Comparison of ENCODE assay signal across 8 cellular contexts in genomic region chr5:83471405-83472212, GRCh38. TPM values are rescaled to one million over a fixed set of nuclear protein-coding genes. Genes with fewer than 3 reads are reported as not detected.
DNase-seq lines count a peak whose midpoint lies in the region; ATAC-seq, FAIRE-seq and TF ChIP-seq lines count a peak whose summit lies in the region.

TSS of gene VCAN (plus strand) at chr5:83471744. CDS start at chr5:83483519, 11,775 bp downstream.

- peak within 1 kb of the TSS; percentile 73 for H3K4me3 Mint-ChIP-seq in activated CD8-positive, alpha-beta T cell treated with anti-CD3 and anti-CD28 coated beads for 36 hours
- H3K4me3 Mint-ChIP-seq in nephron, result peak within 1 kb of the TSS; percentile 91 to 97 (median 94)

- H3K27ac Mint-ChIP-seq in activated CD8-positive, alpha-beta T cell treated with anti-CD3 and anti-CD28 coated beads for 36 hours, result no peak within 1 kb of the TSS
- H3K27ac Mint-ChIP-seq in nephron, result peak within 1 kb of the TSS; percentile 84 to 99 (median 96)

- H3K4me1 ChIP-seq in BE2C, result no peaks in the 10 kb centered on the region

- no peak within 1 kb of the TSS for H3K27ac ChIP-seq in HL-60 (replicated peaks)

- H3K9me3 ChIP-seq in BE2C, result no peaks in the 10 kb centered on the region

- H3K27me3 ChIP-seq in BE2C (peaks cover 34% of the 10 kb centered on the region), HL-60 (ENCODE audit: insufficient read depth, poor library complexity, severe bottlenecking) (peaks cover 13% of the 10 kb centered on the region)

- no peak for ATAC-seq in activated CD8-positive, alpha-beta T cell treated with anti-CD3 and anti-CD28 coated beads for 36 hours
- ATAC-seq in GM18858 (IDR thresholded peaks at IDR 0.05; ENCODE audit: unreplicated experiment) (no peak), GM19023 (IDR thresholded peaks at IDR 0.05; ENCODE audit: unreplicated experiment) (no peak), HG02678 (IDR thresholded peaks at IDR 0.05; ENCODE audit: unreplicated experiment) (no peak)

- TF ChIP-seq CTCF in BE2C (IDR thresholded peaks at IDR 0.05; ENCODE audit: low read depth, low read length), result no peak
- TF ChIP-seq CTCF in HL-60 (IDR thresholded peaks at IDR 0.05; ENCODE audit: insufficient read depth, low read length), result no peak
- TF ChIP-seq CTCF in activated CD8-positive, alpha-beta T cell treated with anti-CD3 and anti-CD28 coated beads for 36 hours (IDR thresholded peaks at IDR 0.05), result no peak
- TF ChIP-seq CTCF in nephron (IDR thresholded peaks at IDR 0.05; ENCODE audit: unreplicated experiment in 3 of 3), result no peak

- POLR2A ChIA-PET in activated CD8-positive, alpha-beta T cell treated with anti-CD3 and anti-CD28 coated beads for 36 hours (lab: Charles Lee), result interaction anchor here (0.5 kb wide), 2 partner anchors 132 to 824 kb away, joined by 3 read pairs; no protein-coding TSS in a partner anchor

- H3K4me3 ChIP-seq in BE2C (ENCODE audit: low read depth, low read length) (peak within 1 kb of the TSS; percentile 72), HL-60 (replicated peaks; ENCODE audit: insufficient read depth, low read length) (peak within 1 kb of the TSS; percentile 50)

- H3K9me3 Mint-ChIP-seq in activated CD8-positive, alpha-beta T cell treated with anti-CD3 and anti-CD28 coated beads for 36 hours, result no peaks in the 10 kb centered on the region
- H3K9me3 Mint-ChIP-seq in nephron, result no peaks in the 10 kb centered on the region

- CTCF ChIA-PET in activated CD8-positive, alpha-beta T cell treated with anti-CD3 and anti-CD28 coated beads for 36 hours (lab: Charles Lee), result interaction anchor here (0.9 kb wide), 1 partner anchor 42 kb away, joined by 3 read pairs; no protein-coding TSS in a partner anchor

- H3K27me3 Mint-ChIP-seq in activated CD8-positive, alpha-beta T cell treated with anti-CD3 and anti-CD28 coated beads for 36 hours, result peaks cover 82% of the 10 kb centered on the region
- no peaks in the 10 kb centered on the region for H3K27me3 Mint-ChIP-seq in nephron (ENCODE audit: low read depth)

- H3K36me3 ChIP-seq in BE2C, result no peaks in the 10 kb centered on the region

- peak; percentile 51 for DNase-seq in BE2C
- DNase-seq in HL-60 (ENCODE audit: low read depth in 1 of 2, low spot score in 1 of 2), result no peak
- DNase-seq in activated CD8-positive, alpha-beta T cell treated with anti-CD3 and anti-CD28 coated beads for 36 hours, result no peak
- DNase-seq in frontal cortex (ENCODE audit: low spot score in 2 of 2), result peak in 1 of 2 donors; percentile 34

- no peaks in the 10 kb centered on the region for H3K36me3 Mint-ChIP-seq in activated CD8-positive, alpha-beta T cell treated with anti-CD3 and anti-CD28 coated beads for 36 hours (ENCODE audit: low read depth)
- peaks cover 28% of the 10 kb centered on the region for H3K36me3 Mint-ChIP-seq in nephron (ENCODE audit: low read depth)

- H3K4me1 Mint-ChIP-seq in activated CD8-positive, alpha-beta T cell treated with anti-CD3 and anti-CD28 coated beads for 36 hours (ENCODE audit: low read depth), result peaks cover 31% of the 10 kb centered on the region
- H3K4me1 Mint-ChIP-seq in nephron, result peaks cover 30% of the 10 kb centered on the region

- FAIRE-seq in frontal cortex (lab: Jason Lieb, UNC), result no peak

- intact Hi-C loops in activated CD8-positive, alpha-beta T cell treated with anti-CD3 and anti-CD28 coated beads for 36 hours (cut with micrococcal nuclease), result loop anchor here (10.0 kb wide), 1 partner anchor 397 kb away; the partner anchor contains the start of genes TMEM167A and XRCC4

RNA-seq across cellular contexts. Expression of gene VCAN, which starts in this region (rescaled TPM):
- polyA plus RNA-seq in BE2C (2012; ENCODE audit: insufficient read depth, insufficient read length, low read depth), result 3.3 TPM
- total RNA-seq in activated CD8-positive, alpha-beta T cell treated with anti-CD3 and anti-CD28 coated beads for 36 hours, result not detected
- 269 TPM for total RNA-seq in frontal cortex

Comparison
In these comparisons a context has a peak if more than half of its experiments do, and no peak if none do; other contexts are left out.
1. RNA of gene VCAN (total RNA-seq): 269 TPM in frontal cortex (single experiment); not detected in activated CD8-positive, alpha-beta T cell treated with anti-CD3 and anti-CD28 coated beads for 36 hours; every median in the first group is over 100 times any median in the second.